ENCODE assay signal across 14 cellular contexts in genomic region chrX:37904833-37905232, GRCh38.
"Had no signal": no experiment of that assay in that cellular context is flagged by ENCODE, and none has a peak within 500 bp of the region (broad histone marks: within the 10 kb centered on the region; RNA-seq: fewer than 3 reads in every experiment).

No MANE protein-coding gene starts in this region.

- H3K27ac ChIP-seq: breast epithelium, hepatocyte, VCaP had no signal

- H3K9me3 ChIP-seq: breast epithelium had no signal

- H3K4me1 ChIP-seq: breast epithelium had no signal

- H3K4me1 Mint-ChIP-seq: natural killer cell; stimulated activated memory B cell treated with anti-CD40 and anti-IgM and Interleukin-4, amounts not matched to agents 10 μg/mL and 1 μg/mL and 100 μg/mL, for 72 hours had no signal

- H3K4me3 Mint-ChIP-seq: activated CD8-positive, alpha-beta memory T cell treated with anti-CD3 and anti-CD28 coated beads, Interleukin-2, amount 10 ng/mL, durations not matched to agents 7 days and 5 days; activated T-cell treated with anti-CD3 and anti-CD28 coated beads, Interleukin-2, amount 50 U/mL, for 4 hours; natural killer cell; stimulated activated memory B cell treated with anti-CD40 and anti-IgM and Interleukin-4, amounts not matched to agents 10 μg/mL and 1 μg/mL and 100 μg/mL, for 72 hours had no signal

- H3K36me3 Mint-ChIP-seq: activated CD8-positive, alpha-beta memory T cell treated with anti-CD3 and anti-CD28 coated beads, Interleukin-2, amount 10 ng/mL, durations not matched to agents 7 days and 5 days; activated naive CD4-positive, alpha-beta T cell treated with anti-CD3 and anti-CD28 coated beads, Interleukin-2, amount 50 U/mL, for 72 hours; natural killer cell; stimulated activated memory B cell treated with anti-CD40 and anti-IgM and Interleukin-4, amounts not matched to agents 10 μg/mL and 1 μg/mL and 100 μg/mL, for 72 hours; T-cell had no signal

- DNase-seq: activated CD4-positive, alpha-beta T cell treated with anti-CD3 and anti-CD28 coated beads for 1 hour; activated CD8-positive, alpha-beta memory T cell treated with anti-CD3 and anti-CD28 coated beads, Interleukin-2, amount 10 ng/mL, durations not matched to agents 7 days and 5 days; activated T-cell treated with anti-CD3 and anti-CD28 coated beads, Interleukin-2, amount 50 U/mL, for 4 hours; left ventricle myocardium superior; mesenchymal stem cell; natural killer cell; stimulated activated CD4-positive, alpha-beta T cell treated with anti-CD3 and anti-CD28 coated beads, Interleukin-2, amount 100 ng/mL, for 24 hours had no signal

- ATAC-seq: activated CD8-positive, alpha-beta memory T cell treated with anti-CD3 and anti-CD28 coated beads, Interleukin-2, amount 10 ng/mL, durations not matched to agents 7 days and 5 days; natural killer cell; stimulated activated memory B cell treated with anti-CD40 and anti-IgM and Interleukin-4, amounts not matched to agents 10 μg/mL and 1 μg/mL and 100 μg/mL, for 72 hours; T-cell had no signal

- H3K9me3 Mint-ChIP-seq: activated naive CD4-positive, alpha-beta T cell treated with anti-CD3 and anti-CD28 coated beads, Interleukin-2, amount 50 U/mL, for 72 hours; activated T-cell treated with anti-CD3 and anti-CD28 coated beads, Interleukin-2, amount 50 U/mL, for 4 hours; stimulated activated memory B cell treated with anti-CD40 and anti-IgM and Interleukin-4, amounts not matched to agents 10 μg/mL and 1 μg/mL and 100 μg/mL, for 72 hours had no signal

- FAIRE-seq: kidney had no signal

- H3K27ac Mint-ChIP-seq: activated CD8-positive, alpha-beta memory T cell treated with anti-CD3 and anti-CD28 coated beads, Interleukin-2, amount 10 ng/mL, durations not matched to agents 7 days and 5 days; activated naive CD4-positive, alpha-beta T cell treated with anti-CD3 and anti-CD28 coated beads, Interleukin-2, amount 50 U/mL, for 72 hours; natural killer cell; stimulated activated memory B cell treated with anti-CD40 and anti-IgM and Interleukin-4, amounts not matched to agents 10 μg/mL and 1 μg/mL and 100 μg/mL, for 72 hours; T-cell had no signal
